8 cellular contexts compared by ENCODE assay signal in genomic region chr6:136550330-136551071, GRCh38. TPM values are rescaled to one million over a fixed set of nuclear protein-coding genes. Genes with fewer than 3 reads are reported as not detected.
A peak's percentile ranks its signal among the peaks of the same experiment; 100 is the strongest.
DNase-seq lines count a peak whose midpoint lies in the region; ATAC-seq and TF ChIP-seq lines count a peak whose summit lies in the region.

Gene MAP7 (minus strand): TSS chr6:136550422. CDS start chr6:136550408, 14 bp downstream.

- ATAC-seq in GM18520 (IDR thresholded peaks at IDR 0.05; ENCODE audit: unreplicated experiment), result peak; percentile 52
- peak; percentile 69 for ATAC-seq in HG03095 (IDR thresholded peaks at IDR 0.05; ENCODE audit: unreplicated experiment)
- peak; percentile 94 for ATAC-seq in stimulated activated effector memory CD8-positive, alpha-beta T cell treated with anti-CD3 and anti-CD28 coated beads, Interleukin-12 subunit alpha, Interleukin-12 subunit beta, amount 100 ng/mL, for 72 hours

- no peaks in the 10 kb centered on the region for H3K36me3 ChIP-seq in mucosa of stomach (ENCODE audit: control insufficient read depth, insufficient read depth, low read length)

- no peak within 1 kb of the TSS for H3K27ac Mint-ChIP-seq in stimulated activated effector memory CD8-positive, alpha-beta T cell treated with anti-CD3 and anti-CD28 coated beads, Interleukin-12 subunit alpha, Interleukin-12 subunit beta, amount 100 ng/mL, for 72 hours

- H3K4me1 Mint-ChIP-seq in stimulated activated effector memory CD8-positive, alpha-beta T cell treated with anti-CD3 and anti-CD28 coated beads, Interleukin-12 subunit alpha, Interleukin-12 subunit beta, amount 100 ng/mL, for 72 hours, result no peaks in the 10 kb centered on the region

- H3K9ac ChIP-seq in mucosa of stomach (ENCODE audit: low read length), result peak within 1 kb of the TSS; percentile 84

- H3K9me3 ChIP-seq in mucosa of stomach (ENCODE audit: control insufficient read depth, low read length), result no peaks in the 10 kb centered on the region

- DNase-seq in A172 (ENCODE audit: low spot score) (peak; percentile 10), NCI-H748 (lab: John Stamatoyannopoulos, UW; ENCODE audit: unreplicated experiment) (peak; percentile 93), epithelial cell of esophagus (ENCODE audit: low read depth) (peak; percentile 96)
- DNase-seq in activated CD8-positive, alpha-beta memory T cell treated with anti-CD3 and anti-CD28 coated beads, Interleukin-2, amount 50 U/mL, for 4 hours, result peak; percentile 68
- DNase-seq in stimulated activated effector memory CD8-positive, alpha-beta T cell treated with anti-CD3 and anti-CD28 coated beads, Interleukin-12 subunit alpha, Interleukin-12 subunit beta, amount 100 ng/mL, for 72 hours (ENCODE audit: low spot score in 2 of 2), result peak; percentile 45 to 76

- H3K9me3 Mint-ChIP-seq in stimulated activated effector memory CD8-positive, alpha-beta T cell treated with anti-CD3 and anti-CD28 coated beads, Interleukin-12 subunit alpha, Interleukin-12 subunit beta, amount 100 ng/mL, for 72 hours, result no peaks in the 10 kb centered on the region

- peaks cover 29% of the 10 kb centered on the region for H3K4me1 ChIP-seq in mucosa of stomach (ENCODE audit: control insufficient read depth, insufficient read depth, low read length)

- H3K27me3 ChIP-seq in mucosa of stomach (ENCODE audit: control insufficient read depth, insufficient read depth, low read length), result no peaks in the 10 kb centered on the region

- H3K36me3 Mint-ChIP-seq in stimulated activated effector memory CD8-positive, alpha-beta T cell treated with anti-CD3 and anti-CD28 coated beads, Interleukin-12 subunit alpha, Interleukin-12 subunit beta, amount 100 ng/mL, for 72 hours, result no peaks in the 10 kb centered on the region

- H3K4me3 ChIP-seq in epithelial cell of esophagus (ENCODE audit: low read length) (peak within 1 kb of the TSS; percentile 84), mucosa of stomach (ENCODE audit: low read length) (peak within 1 kb of the TSS; percentile 66)

- peak; percentile 28 for TF ChIP-seq CTCF in epithelial cell of esophagus (IDR thresholded peaks at IDR 0.05; ENCODE audit: insufficient read depth, low read depth, low read length, missing control alignments)

- H3K4me3 Mint-ChIP-seq in stimulated activated effector memory CD8-positive, alpha-beta T cell treated with anti-CD3 and anti-CD28 coated beads, Interleukin-12 subunit alpha, Interleukin-12 subunit beta, amount 100 ng/mL, for 72 hours, result peak within 1 kb of the TSS; percentile 52

RNA-seq across cellular contexts. Expression of gene MAP7, which starts in this region (rescaled TPM):
- 1.0 and 1.1 TPM in 2 replicates for total RNA-seq in A172 (2014; rRNA removed; shearing (Covaris generic))

Comparison
In these comparisons a context has a peak if more than half of its experiments do, and no peak if none do; other contexts are left out.
1. Peak in every context shown above with its lines: DNase-seq, ATAC-seq and H3K4me3 ChIP-seq.
2. DNase-seq: peak in every context shown above with its lines; median percentile 96 in epithelial cell of esophagus; 93 in NCI-H748; 68 in activated CD8-positive, alpha-beta memory T cell treated with anti-CD3 and anti-CD28 coated beads, Interleukin-2, amount 50 U/mL, for 4 hours; 60 in stimulated activated effector memory CD8-positive, alpha-beta T cell treated with anti-CD3 and anti-CD28 coated beads, Interleukin-12 subunit alpha, Interleukin-12 subunit beta, amount 100 ng/mL, for 72 hours; 10 in A172.